30 cellular contexts compared by ENCODE assay signal in genomic region chr7:115638853-115639252, GRCh38.
"Had no signal": no experiment of that assay in that cellular context is flagged by ENCODE, and none has a peak within 500 bp of the region (broad histone marks: within the 10 kb centered on the region; RNA-seq: fewer than 3 reads in every experiment).

No MANE protein-coding gene starts in this region.

- H3K9me3 ChIP-seq: colonic mucosa, gastrocnemius medialis had no signal

- H3K27ac Mint-ChIP-seq: dendritic cell treated with granulocyte-macrophage colony-stimulating factor and Interleukin-4, amounts not matched to agents 40 ng/mL and 50 ng/mL, for 4 days; effector memory CD8-positive, alpha-beta T cell; endodermal cell had no signal

- FAIRE-seq: colon, endometrium, endothelial cell of umbilical vein, frontal cortex had no signal

- H3K4me3 ChIP-seq: colonic mucosa, coronary artery, dorsolateral prefrontal cortex, esophagus muscularis mucosa, esophagus squamous epithelium, gastrocnemius medialis, gastroesophageal sphincter, heart left ventricle, heart right ventricle, hepatocyte had no signal

- H3K4me1 ChIP-seq: colonic mucosa, esophagus muscularis mucosa, esophagus squamous epithelium, foreskin keratinocyte, gastrocnemius medialis, gastroesophageal sphincter, heart left ventricle, heart right ventricle had no signal

- H3K36me3 ChIP-seq: colonic mucosa, esophagus muscularis mucosa, esophagus squamous epithelium, gastrocnemius medialis, gastroesophageal sphincter, heart left ventricle, heart right ventricle had no signal

- H3K4me1 Mint-ChIP-seq: endodermal cell had no signal

- H3K27me3 Mint-ChIP-seq: dendritic cell treated with granulocyte-macrophage colony-stimulating factor and Interleukin-4, amounts not matched to agents 40 ng/mL and 50 ng/mL, for 4 days; effector memory CD8-positive, alpha-beta T cell had no signal

- H3K27ac ChIP-seq: colonic mucosa, coronary artery, dorsolateral prefrontal cortex, epithelial cell of prostate, esophagus muscularis mucosa, esophagus squamous epithelium, foreskin keratinocyte, gastrocnemius medialis, gastroesophageal sphincter, heart left ventricle, heart right ventricle, hepatocyte had no signal

- ATAC-seq: effector memory CD8-positive, alpha-beta T cell; esophagus mucosa; foreskin keratinocyte; gastrocnemius medialis; gastroesophageal sphincter; heart left ventricle; heart right ventricle had no signal

- H3K4me3 Mint-ChIP-seq: dendritic cell treated with granulocyte-macrophage colony-stimulating factor and Interleukin-4, amounts not matched to agents 40 ng/mL and 50 ng/mL, for 4 days; effector memory CD8-positive, alpha-beta T cell; endodermal cell had no signal

- H3K4me2 ChIP-seq: hepatocyte had no signal

- H3K79me2 ChIP-seq: hepatocyte had no signal

- H2AFZ ChIP-seq: hepatocyte had no signal

- H3K9me3 Mint-ChIP-seq: endodermal cell had no signal

- DNase-seq: colonic mucosa; cortex of kidney; dermis blood vessel endothelial cell; dorsolateral prefrontal cortex; effector CD4-positive, alpha-beta T cell; effector CD8-positive, alpha-beta T cell; effector memory CD4-positive, alpha-beta T cell; effector memory CD8-positive, alpha-beta T cell; endodermal cell; erythroblast; esophagus squamous epithelium; foreskin fibroblast; foreskin keratinocyte; foreskin melanocyte; gastrocnemius medialis; glutamatergic neuron; head of caudate nucleus; heart left ventricle; heart right ventricle had no signal

- H3K27me3 ChIP-seq: colonic mucosa, esophagus muscularis mucosa, esophagus squamous epithelium, foreskin keratinocyte, gastrocnemius medialis, gastroesophageal sphincter, heart right ventricle, hepatocyte had no signal
